In genomic region chr1:47533176-47534039, GRCh38 we compare ENCODE assay signal across 8 cellular contexts.
A peak's percentile ranks its signal among the peaks of the same experiment; 100 is the strongest.
DNase-seq lines count a peak whose midpoint lies in the region; ATAC-seq and TF ChIP-seq lines count a peak whose summit lies in the region.

No MANE protein-coding gene starts in this region.

- H3K14ac ChIP-seq in trophoblast cell (ENCODE audit: low read length): peak overlapping the region; percentile 49

- H3K36me3 ChIP-seq in left ventricle myocardium inferior (no peaks in the 10 kb centered on the region), trophoblast cell (ENCODE audit: control insufficient read depth in 1 of 2, insufficient read depth in 2 of 2, low read length in 2 of 2) (no peaks in the 10 kb centered on the region)

- peak overlapping the region; percentile 51 for H2BK12ac ChIP-seq in trophoblast cell (ENCODE audit: low read length)

- WGBS in trophoblast cell (ENCODE audit: extremely low coverage, insufficient coverage, insufficient read length): 100% methylated on average over 1 of the region's 57 CpGs

- ATAC-seq in Right ventricle myocardium inferior (peak; percentile 56), HG02571 (IDR thresholded peaks at IDR 0.05; ENCODE audit: unreplicated experiment) (no peak)

- peaks cover 11% of the 10 kb centered on the region for H3K9me3 Mint-ChIP-seq in activated naive CD8-positive, alpha-beta T cell treated with anti-CD3 and anti-CD28 coated beads for 36 hours
- H3K9me3 Mint-ChIP-seq in activated T-helper 1 cell treated with anti-CD3 and anti-CD28 coated beads, Interleukin-12 subunit alpha, Interleukin-12 subunit beta, Interleukin-2, Interleukin-4 antibody, amounts not matched to agents 30 ng/mL and 10 ng/mL and 1 ng/mL, durations not matched to agents 14 hours and 24 hours and 36 hours: peaks cover 13% of the 10 kb centered on the region

- peak overlapping the region; percentile 36 for H3K4ac ChIP-seq in trophoblast cell (ENCODE audit: low read depth, low read length)

- peak overlapping the region; percentile 65 for H3K4me2 ChIP-seq in trophoblast cell (ENCODE audit: low read length)

- H3K4me1 ChIP-seq in left ventricle myocardium inferior: peaks cover 34% of the 10 kb centered on the region
- peaks cover 20 to 24% of the 10 kb centered on the region in 2 experiments for H3K4me1 ChIP-seq in trophoblast cell (ENCODE audit: control insufficient read depth in 1 of 2, insufficient read depth in 2 of 2, low read length in 2 of 2)

- intact Hi-C loops in Right ventricle myocardium inferior (cut with DNase I): loop anchor here (5.0 to 10.0 kb wide), 3 partner anchors 54 to 99 kb away; partner anchors contain the start of gene FOXD2
- intact Hi-C loops in cardiac septum (cut with DNase I): no loop called here
- intact Hi-C loops in left ventricle myocardium inferior (cut with micrococcal nuclease): no loop called here
- intact Hi-C loops in activated T-helper 1 cell treated with anti-CD3 and anti-CD28 coated beads, Interleukin-12 subunit alpha, Interleukin-12 subunit beta, Interleukin-2, Interleukin-4 antibody, amounts not matched to agents 30 ng/mL and 10 ng/mL and 1 ng/mL, durations not matched to agents 14 hours and 24 hours and 36 hours (cut with micrococcal nuclease): loop anchor here (5.0 kb wide), 2 partner anchors 96 to 194 kb away; partner anchors contain the start of gene FOXD2

- H3K36me3 Mint-ChIP-seq in activated naive CD8-positive, alpha-beta T cell treated with anti-CD3 and anti-CD28 coated beads for 36 hours: peaks cover 1% of the 10 kb centered on the region
- no peaks in the 10 kb centered on the region for H3K36me3 Mint-ChIP-seq in activated T-helper 1 cell treated with anti-CD3 and anti-CD28 coated beads, Interleukin-12 subunit alpha, Interleukin-12 subunit beta, Interleukin-2, Interleukin-4 antibody, amounts not matched to agents 30 ng/mL and 10 ng/mL and 1 ng/mL, durations not matched to agents 14 hours and 24 hours and 36 hours (ENCODE audit: low read depth)

- H3K9me3 ChIP-seq in left ventricle myocardium inferior (replicated peaks): peaks cover 17% of the 10 kb centered on the region
- no peaks in the 10 kb centered on the region for H3K9me3 ChIP-seq in trophoblast cell (ENCODE audit: insufficient read depth, low read depth, low read length)

- peak; percentile 78 for DNase-seq in Right ventricle myocardium inferior (ENCODE audit: missing footprints)
- no peak for DNase-seq in cardiac septum (ENCODE audit: low spot score)
- DNase-seq in activated naive CD8-positive, alpha-beta T cell treated with anti-CD3 and anti-CD28 coated beads for 36 hours: no peak
- peak; percentile 44 for DNase-seq in left ventricle myocardium inferior
- DNase-seq in trophoblast cell: peak; percentile 75 to 91
- no peak for DNase-seq in activated T-helper 1 cell treated with anti-CD3 and anti-CD28 coated beads, Interleukin-12 subunit alpha, Interleukin-12 subunit beta, Interleukin-2, Interleukin-4 antibody, amounts not matched to agents 30 ng/mL and 10 ng/mL and 1 ng/mL, durations not matched to agents 14 hours and 24 hours and 36 hours (ENCODE audit: low spot score)
- DNase-seq in HuH-7 (ENCODE audit: low spot score): no peak

- TF ChIP-seq CTCF in left ventricle myocardium inferior (IDR thresholded peaks at IDR 0.05; ENCODE audit: borderline replicate concordance): no peak

- H3K27me3 ChIP-seq in left ventricle myocardium inferior (ENCODE audit: low read depth): peaks cover 11% of the 10 kb centered on the region
- no peaks in the 10 kb centered on the region for H3K27me3 ChIP-seq in trophoblast cell (ENCODE audit: insufficient read depth, low read length)

- H3K4me1 Mint-ChIP-seq in activated naive CD8-positive, alpha-beta T cell treated with anti-CD3 and anti-CD28 coated beads for 36 hours: peaks cover 3% of the 10 kb centered on the region
- no peaks in the 10 kb centered on the region for H3K4me1 Mint-ChIP-seq in activated T-helper 1 cell treated with anti-CD3 and anti-CD28 coated beads, Interleukin-12 subunit alpha, Interleukin-12 subunit beta, Interleukin-2, Interleukin-4 antibody, amounts not matched to agents 30 ng/mL and 10 ng/mL and 1 ng/mL, durations not matched to agents 14 hours and 24 hours and 36 hours (ENCODE audit: low read depth)

- H3K23ac ChIP-seq in trophoblast cell (ENCODE audit: low read length): no peak overlapping the region

- H2BK120ac ChIP-seq in trophoblast cell (ENCODE audit: insufficient read depth, low read length, poor library complexity): no peak overlapping the region

- no peak overlapping the region for H2AFZ ChIP-seq in trophoblast cell (ENCODE audit: insufficient read depth, low read length, poor library complexity)

- H3K18ac ChIP-seq in trophoblast cell (ENCODE audit: low read length): peak overlapping the region; percentile 55

- H4K8ac ChIP-seq in trophoblast cell (ENCODE audit: low read depth, low read length): peak overlapping the region; percentile 40

- H3K79me1 ChIP-seq in trophoblast cell (ENCODE audit: low read length): peaks cover 5% of the 10 kb centered on the region

- no peak overlapping the region for H3K9ac ChIP-seq in trophoblast cell (ENCODE audit: low read length)

- H3K4me3 ChIP-seq in left ventricle myocardium inferior: peak overlapping the region; percentile 65
- peak overlapping the region; percentile 37 for H3K4me3 ChIP-seq in trophoblast cell (ENCODE audit: low read depth, low read length)

- peak overlapping the region; percentile 74 for H4K91ac ChIP-seq in trophoblast cell (ENCODE audit: low read depth, low read length)

- H2BK5ac ChIP-seq in trophoblast cell (ENCODE audit: low read depth, low read length, poor library complexity): no peak overlapping the region

- H3K4me3 Mint-ChIP-seq in activated naive CD8-positive, alpha-beta T cell treated with anti-CD3 and anti-CD28 coated beads for 36 hours: peak overlapping the region; percentile 64
- H3K4me3 Mint-ChIP-seq in activated T-helper 1 cell treated with anti-CD3 and anti-CD28 coated beads, Interleukin-12 subunit alpha, Interleukin-12 subunit beta, Interleukin-2, Interleukin-4 antibody, amounts not matched to agents 30 ng/mL and 10 ng/mL and 1 ng/mL, durations not matched to agents 14 hours and 24 hours and 36 hours: no peak overlapping the region

- H2AK5ac ChIP-seq in trophoblast cell (ENCODE audit: low read length): peak overlapping the region; percentile 1

- H3K27me3 Mint-ChIP-seq in activated naive CD8-positive, alpha-beta T cell treated with anti-CD3 and anti-CD28 coated beads for 36 hours: peaks cover 57% of the 10 kb centered on the region
- H3K27me3 Mint-ChIP-seq in activated T-helper 1 cell treated with anti-CD3 and anti-CD28 coated beads, Interleukin-12 subunit alpha, Interleukin-12 subunit beta, Interleukin-2, Interleukin-4 antibody, amounts not matched to agents 30 ng/mL and 10 ng/mL and 1 ng/mL, durations not matched to agents 14 hours and 24 hours and 36 hours (ENCODE audit: insufficient read depth): peaks cover 52% of the 10 kb centered on the region

- no peak overlapping the region for H3K27ac Mint-ChIP-seq in activated naive CD8-positive, alpha-beta T cell treated with anti-CD3 and anti-CD28 coated beads for 36 hours
- H3K27ac Mint-ChIP-seq in activated T-helper 1 cell treated with anti-CD3 and anti-CD28 coated beads, Interleukin-12 subunit alpha, Interleukin-12 subunit beta, Interleukin-2, Interleukin-4 antibody, amounts not matched to agents 30 ng/mL and 10 ng/mL and 1 ng/mL, durations not matched to agents 14 hours and 24 hours and 36 hours: no peak overlapping the region

- H4K12ac ChIP-seq in trophoblast cell (ENCODE audit: low read depth, low read length): no peak overlapping the region

- no peaks in the 10 kb centered on the region for H3K79me2 ChIP-seq in trophoblast cell (ENCODE audit: control insufficient read depth, insufficient read depth, low read length, poor library complexity)

- peak overlapping the region; percentile 57 for H3K27ac ChIP-seq in left ventricle myocardium inferior (replicated peaks)
- no peak overlapping the region for H3K27ac ChIP-seq in trophoblast cell (ENCODE audit: low read depth, low read length)

Comparison
In these comparisons a context has a peak if more than half of its experiments do, and no peak if none do; other contexts are left out.
1. DNase-seq: peak in Right ventricle myocardium inferior (single experiment), left ventricle myocardium inferior (single experiment) and trophoblast cell (2 of 2); none in cardiac septum (single experiment), activated naive CD8-positive, alpha-beta T cell treated with anti-CD3 and anti-CD28 coated beads for 36 hours (single experiment), activated T-helper 1 cell treated with anti-CD3 and anti-CD28 coated beads, Interleukin-12 subunit alpha, Interleukin-12 subunit beta, Interleukin-2, Interleukin-4 antibody, amounts not matched to agents 30 ng/mL and 10 ng/mL and 1 ng/mL, durations not matched to agents 14 hours and 24 hours and 36 hours (single experiment) and HuH-7 (single experiment).
2. intact Hi-C loops: an anchor here in Right ventricle myocardium inferior (5.0 to 10.0 kb wide) and activated T-helper 1 cell treated with anti-CD3 and anti-CD28 coated beads, Interleukin-12 subunit alpha, Interleukin-12 subunit beta, Interleukin-2, Interleukin-4 antibody, amounts not matched to agents 30 ng/mL and 10 ng/mL and 1 ng/mL, durations not matched to agents 14 hours and 24 hours and 36 hours (5.0 kb wide); none called in cardiac septum and left ventricle myocardium inferior.